9 cellular contexts compared by ENCODE assay signal in the genomic region with DNA sequence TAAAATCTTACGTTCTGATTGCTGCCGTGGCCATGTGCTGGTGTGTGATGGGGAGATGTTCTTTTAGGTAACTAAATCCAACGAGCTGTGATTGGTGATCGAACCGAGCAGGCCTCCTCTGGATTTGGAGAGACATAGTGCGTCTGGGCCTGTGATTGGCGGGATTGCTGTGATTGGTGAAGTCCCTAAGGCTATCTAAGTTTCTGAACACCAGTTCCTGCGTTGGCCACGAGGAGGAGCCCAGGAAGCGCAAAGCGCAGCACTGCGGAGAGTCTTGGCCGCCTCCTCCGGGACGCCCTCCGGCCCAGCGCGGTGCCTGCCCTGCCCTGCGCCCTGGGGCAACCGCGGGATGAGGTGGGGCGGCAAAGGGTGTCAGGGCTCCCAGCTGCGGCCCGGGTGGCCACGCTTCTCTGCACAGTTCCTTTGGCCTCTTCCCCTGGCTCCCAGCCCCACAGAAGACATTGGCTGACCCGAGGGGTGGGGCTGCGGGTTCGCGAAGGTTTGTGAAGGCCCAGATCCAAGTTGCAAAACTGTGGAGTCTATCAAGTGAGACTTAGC. TPM values are rescaled to one million over a fixed set of nuclear protein-coding genes. Genes with fewer than 3 reads are reported as not detected.
DNase-seq lines count a peak whose midpoint lies in the region; ATAC-seq and TF ChIP-seq lines count a peak whose summit lies in the region.
"Had no signal": no experiment of that assay in that cellular context is flagged by ENCODE, and none has a peak within 500 bp of the region (broad histone marks: within the 10 kb centered on the region; RNA-seq: fewer than 3 reads in every experiment).

No MANE protein-coding gene starts in this region.

- H3K36me3 Mint-ChIP-seq in activated CD4-positive, alpha-beta T cell treated with anti-CD3 and anti-CD28 coated beads, Interleukin-2, amount 10 ng/mL, durations not matched to agents 24 days and 14 days (ENCODE audit: low read depth) = no peaks in the 10 kb centered on the region

- no peaks in the 10 kb centered on the region for H3K9me3 Mint-ChIP-seq in activated CD4-positive, alpha-beta T cell treated with anti-CD3 and anti-CD28 coated beads, Interleukin-2, amount 10 ng/mL, durations not matched to agents 24 days and 14 days

- peak; percentile 81 for DNase-seq in D341Med (ENCODE audit: low spot score)
- DNase-seq in NCI-H524 (lab: John Stamatoyannopoulos, UW) = peak; percentile 64 to 81
- peak; percentile 91 for DNase-seq in activated CD4-positive, alpha-beta T cell treated with anti-CD3 and anti-CD28 coated beads, Interleukin-2, amount 10 ng/mL, durations not matched to agents 24 days and 14 days
- DNase-seq in dermis blood vessel endothelial cell = peak; percentile 75
- DNase-seq in lower leg skin (ENCODE audit: low spot score in 2 of 2) = peak; percentile 64 to 90
- peak; percentile 22 for DNase-seq in stimulated activated CD8-positive, alpha-beta memory T cell treated with anti-CD3 and anti-CD28 coated beads, Interleukin-12 subunit alpha, Interleukin-12 subunit beta, amount 100 ng/mL, for 1 hour (ENCODE audit: low read depth)
- DNase-seq in KG1 (lab: John Stamatoyannopoulos, UW) = no peak

- TF ChIP-seq CTCF in lower leg skin (IDR thresholded peaks at IDR 0.05) = peak in 1 of 3 donors; percentile 52

- TF ChIP-seq POLR2A in lower leg skin (IDR thresholded peaks at IDR 0.05) = no peak

- WGBS in lower leg skin, 2 donors = 3 to 5% methylated on average over 13 to 29 of the region's 29 CpGs

- peaks cover 3% of the 10 kb centered on the region for H3K4me1 Mint-ChIP-seq in activated CD4-positive, alpha-beta T cell treated with anti-CD3 and anti-CD28 coated beads, Interleukin-2, amount 10 ng/mL, durations not matched to agents 24 days and 14 days

- intact Hi-C loops in activated CD4-positive, alpha-beta T cell treated with anti-CD3 and anti-CD28 coated beads, Interleukin-2, amount 10 ng/mL, durations not matched to agents 24 days and 14 days (cut with micrococcal nuclease) = loop anchor here (1.0 to 10.0 kb wide), 5 partner anchors 86 to 344 kb away; a partner anchor contains a TSS
- intact Hi-C loops in lower leg skin (cut with DNase I; ENCODE audit: low total_unique reads) = loop anchor here (5.0 kb wide), 1 partner anchor 224 kb away; no protein-coding TSS in a partner anchor

- ATAC-seq in HG02678 (IDR thresholded peaks at IDR 0.05; ENCODE audit: unreplicated experiment) = peak; percentile 60

- no peak overlapping the region for H3K4me3 Mint-ChIP-seq in activated CD4-positive, alpha-beta T cell treated with anti-CD3 and anti-CD28 coated beads, Interleukin-2, amount 10 ng/mL, durations not matched to agents 24 days and 14 days

- H3K27ac Mint-ChIP-seq in activated CD4-positive, alpha-beta T cell treated with anti-CD3 and anti-CD28 coated beads, Interleukin-2, amount 10 ng/mL, durations not matched to agents 24 days and 14 days = no peak overlapping the region

- peaks cover 6% of the 10 kb centered on the region for H3K27me3 Mint-ChIP-seq in activated CD4-positive, alpha-beta T cell treated with anti-CD3 and anti-CD28 coated beads, Interleukin-2, amount 10 ng/mL, durations not matched to agents 24 days and 14 days

- H3K4me3 ChIP-seq in lower leg skin (ENCODE audit: low read depth, poor library complexity, severe bottlenecking) = no peak overlapping the region

RNA-seq across cellular contexts. Expression of a gene that starts 33.0 kb away (rescaled TPM):
- total RNA-seq in activated CD4-positive, alpha-beta T cell treated with anti-CD3 and anti-CD28 coated beads, Interleukin-2, amount 10 ng/mL, durations not matched to agents 24 days and 14 days = not detected in 2 replicates
- total RNA-seq in dermis blood vessel endothelial cell (not detected in 2 replicates), lower leg skin (not detected)
- total RNA-seq: activated CD8-positive, alpha-beta memory T cell treated with anti-CD3 and anti-CD28 coated beads for 36 hours had no signal

RNA-seq across cellular contexts. Expression of a gene that starts 51.7 kb away (rescaled TPM):
- total RNA-seq in activated CD4-positive, alpha-beta T cell treated with anti-CD3 and anti-CD28 coated beads, Interleukin-2, amount 10 ng/mL, durations not matched to agents 24 days and 14 days = not detected in 2 replicates
- total RNA-seq in dermis blood vessel endothelial cell (not detected in 2 replicates), lower leg skin (not detected)
- total RNA-seq: activated CD8-positive, alpha-beta memory T cell treated with anti-CD3 and anti-CD28 coated beads for 36 hours had no signal
